In genomic region chr12:6917491-6918231, GRCh38 we compare ENCODE assay signal across 21 cellular contexts. TPM values are rescaled to one million over a fixed set of nuclear protein-coding genes. Genes with fewer than 3 reads are reported as not detected.
DNase-seq lines count a peak whose midpoint lies in the region; ATAC-seq and TF ChIP-seq lines count a peak whose summit lies in the region.
"Had no signal": no experiment of that assay in that cellular context is flagged by ENCODE, and none has a peak within 500 bp of the region (broad histone marks: within the 10 kb centered on the region; RNA-seq: fewer than 3 reads in every experiment).

No MANE protein-coding gene starts in this region.

- H3K9me3 Mint-ChIP-seq in CD4-positive, CD25-positive, alpha-beta regulatory T cell = no peaks in the 10 kb centered on the region
- H3K9me3 Mint-ChIP-seq in HFFc6 (no peaks in the 10 kb centered on the region), T-cell (no peaks in the 10 kb centered on the region), WTC11 (no peaks in the 10 kb centered on the region)
- H3K9me3 Mint-ChIP-seq: activated naive CD4-positive, alpha-beta T cell treated with anti-CD3 and anti-CD28 coated beads for 36 hours had no signal

- H2BK15ac ChIP-seq in mesendoderm (replicated peaks; ENCODE audit: low read depth) = no peak overlapping the region

- no peak overlapping the region for H3K4ac ChIP-seq in mesendoderm (ENCODE audit: low read depth, low read length)

- no peak overlapping the region for H3K4me2 ChIP-seq in mesendoderm (ENCODE audit: low read length)

- H4K5ac ChIP-seq in mesendoderm (ENCODE audit: low read length) = no peak overlapping the region

- no peak overlapping the region for H3K23ac ChIP-seq in mesendoderm (ENCODE audit: low read length)

- no peak overlapping the region for H3K27ac ChIP-seq in CD4-positive, CD25-positive, alpha-beta regulatory T cell (ENCODE audit: insufficient read depth, low read length, poor library complexity, severe bottlenecking)
- no peak overlapping the region for H3K27ac ChIP-seq in mesendoderm (ENCODE audit: low read depth, low read length)
- H3K27ac ChIP-seq in colonic mucosa = no peak overlapping the region

- no peaks in the 10 kb centered on the region for H3K27me3 Mint-ChIP-seq in CD4-positive, CD25-positive, alpha-beta regulatory T cell
- H3K27me3 Mint-ChIP-seq in HFFc6 (ENCODE audit: insufficient read depth) (peaks cover 4% of the 10 kb centered on the region), T-cell (no peaks in the 10 kb centered on the region), WTC11 (ENCODE audit: low read depth) (peaks cover 6% of the 10 kb centered on the region)

- peaks cover 0 to 51% (median 26%) of the 10 kb centered on the region in 4 donors for H3K4me1 Mint-ChIP-seq in CD4-positive, CD25-positive, alpha-beta regulatory T cell
- peaks cover 37% of the 10 kb centered on the region for H3K4me1 Mint-ChIP-seq in HFFc6 (ENCODE audit: low read depth)
- peaks cover 32 to 47% (median 37%) of the 10 kb centered on the region in 3 donors for H3K4me1 Mint-ChIP-seq in T-cell
- peaks cover 38% of the 10 kb centered on the region for H3K4me1 Mint-ChIP-seq in WTC11

- H3K4me3 ChIP-seq in CD4-positive, CD25-positive, alpha-beta regulatory T cell (ENCODE audit: low read depth, low read length) = no peak overlapping the region
- H3K4me3 ChIP-seq in astrocyte of the spinal cord (ENCODE audit: low read depth, low read length) = no peak overlapping the region
- no peak overlapping the region for H3K4me3 ChIP-seq in mesendoderm (ENCODE audit: low read length)
- no peak overlapping the region for H3K4me3 ChIP-seq in colonic mucosa
- H3K4me3 ChIP-seq: K562, mucosa of descending colon had no signal

- peak overlapping the region in 1 of 3 donors; percentile 79 for H3K27ac Mint-ChIP-seq in CD4-positive, CD25-positive, alpha-beta regulatory T cell
- peak overlapping the region; percentile 57; the same call in 1 of the 2 replicates for H3K27ac Mint-ChIP-seq in HFFc6
- peak overlapping the region in 1 of 2 donors; percentile 55 for H3K27ac Mint-ChIP-seq in T-cell
- no peak overlapping the region for H3K27ac Mint-ChIP-seq in WTC11

- H3K4me3 Mint-ChIP-seq in CD4-positive, CD25-positive, alpha-beta regulatory T cell = peak overlapping the region in 3 of 4 donors; percentile 11 to 84 (median 15)
- H3K4me3 Mint-ChIP-seq in HFFc6 (no peak overlapping the region), T-cell (no peak overlapping the region), WTC11 (no peak overlapping the region)
- H3K4me3 Mint-ChIP-seq: activated naive CD4-positive, alpha-beta T cell treated with anti-CD3 and anti-CD28 coated beads for 36 hours had no signal

- ATAC-seq in CD4-positive, CD25-positive, alpha-beta regulatory T cell (ENCODE audit: low read depth in 2 of 2) = no peak
- ATAC-seq in T-cell (replicated peaks in 1 of 4) = no peak
- no peak for ATAC-seq in WTC11
- ATAC-seq: K562, mucosa of descending colon had no signal

- peaks cover 28% of the 10 kb centered on the region for H3K4me1 ChIP-seq in CD4-positive, CD25-positive, alpha-beta regulatory T cell (ENCODE audit: control insufficient read depth, insufficient read depth, low read length, poor library complexity, severe bottlenecking)
- H3K4me1 ChIP-seq in mesendoderm (ENCODE audit: control insufficient read depth, low read depth, low read length) (peaks cover 5% of the 10 kb centered on the region), colonic mucosa (no peaks in the 10 kb centered on the region)

- no peak overlapping the region for H3K18ac ChIP-seq in mesendoderm (ENCODE audit: low read length)

- peaks cover 30% of the 10 kb centered on the region for H3K36me3 ChIP-seq in CD4-positive, CD25-positive, alpha-beta regulatory T cell (ENCODE audit: control insufficient read depth, insufficient read depth, low read length)
- H3K36me3 ChIP-seq in mesendoderm (ENCODE audit: control insufficient read depth, insufficient read depth, low read length) (peaks cover 2% of the 10 kb centered on the region), colonic mucosa (no peaks in the 10 kb centered on the region)

- H2AK5ac ChIP-seq in mesendoderm (ENCODE audit: low read length) = no peak overlapping the region

- no peak overlapping the region for H4K8ac ChIP-seq in mesendoderm (ENCODE audit: low read depth, low read length)

- H3K9me3 ChIP-seq in CD4-positive, CD25-positive, alpha-beta regulatory T cell (ENCODE audit: control insufficient read depth in 2 of 2, low read length in 2 of 2) = no peaks in the 10 kb centered on the region
- H3K9me3 ChIP-seq in colonic mucosa = no peaks in the 10 kb centered on the region
- H3K9me3 ChIP-seq: mucosa of descending colon had no signal

- DNase-seq in CD4-positive, CD25-positive, alpha-beta regulatory T cell = no peak
- no peak for DNase-seq in HFFc6
- DNase-seq in astrocyte of the spinal cord (ENCODE audit: low read depth, low spot score) = peak; percentile 70
- DNase-seq in mesendoderm = peak; percentile 72
- DNase-seq in T-cell = no peak
- no peak for DNase-seq in NCI-H187 treated with DMSO at 0.1 percent for 48 hours (lab: John Stamatoyannopoulos, UW)
- DNase-seq in colonic mucosa = no peak
- no peak for DNase-seq in WTC11 (ENCODE audit: low spot score)
- DNase-seq: activated CD4-positive, alpha-beta T cell treated with anti-CD3 and anti-CD28 coated beads, Interleukin-2, amount 50 U/mL, for 1 hour; activated naive CD4-positive, alpha-beta T cell treated with anti-CD3 and anti-CD28 coated beads for 36 hours; cortex of kidney; NCI-H2029; NCI-H510A; RPMI8226; SW 1271 had no signal

- in situ Hi-C loops in astrocyte of the spinal cord (cut with HindIII; ENCODE audit: low sequenced_read_pairs) = no loop called here

- POLR2A ChIA-PET in T-cell (lab: Charles Lee) (no interaction called here), WTC11 (lab: Charles Lee) (no interaction called here)

- intact Hi-C loops in colonic mucosa (cut with DNase I) = no loop called here

- TF ChIP-seq CTCF in HFFc6 (IDR thresholded peaks at IDR 0.05) (no peak), astrocyte of the spinal cord (IDR thresholded peaks at IDR 0.05; ENCODE audit: low read depth, low read length) (no peak), colonic mucosa (IDR thresholded peaks at IDR 0.05) (no peak), WTC11 (IDR thresholded peaks at IDR 0.05) (no peak)

- H2BK5ac ChIP-seq in mesendoderm (ENCODE audit: low read length) = no peak overlapping the region

- no peak overlapping the region for H2BK120ac ChIP-seq in mesendoderm (ENCODE audit: low read depth, low read length)

- peaks cover 23% of the 10 kb centered on the region for H3K36me3 Mint-ChIP-seq in CD4-positive, CD25-positive, alpha-beta regulatory T cell
- H3K36me3 Mint-ChIP-seq in HFFc6 (ENCODE audit: low read depth) (peaks cover 4% of the 10 kb centered on the region; the same call in 1 of the 2 replicates), T-cell (peaks cover 30% of the 10 kb centered on the region), WTC11 (peaks cover 48% of the 10 kb centered on the region)

- peaks cover 3% of the 10 kb centered on the region for H3K79me1 ChIP-seq in mesendoderm (ENCODE audit: low read length)

- H3K9ac ChIP-seq in mesendoderm (ENCODE audit: low read length) (no peak overlapping the region), colonic mucosa (ENCODE audit: low read depth in 2 of 2, low read length in 2 of 2) (no peak overlapping the region)

- no peaks in the 10 kb centered on the region for H3K79me2 ChIP-seq in mesendoderm (ENCODE audit: control insufficient read depth, insufficient read depth, low read length)

- WGBS in mesendoderm (ENCODE audit: extremely low coverage, insufficient coverage, low lambda C conversion rate) = no CpG with 5 or more reads among the region's 14 CpGs

- H3K27me3 ChIP-seq in CD4-positive, CD25-positive, alpha-beta regulatory T cell (ENCODE audit: control insufficient read depth, insufficient read depth, low read length) = no peaks in the 10 kb centered on the region
- H3K27me3 ChIP-seq in mesendoderm (ENCODE audit: insufficient read depth, low read length, poor library complexity) (no peaks in the 10 kb centered on the region), colonic mucosa (no peaks in the 10 kb centered on the region)

- peak overlapping the region; percentile 9 for H3K56ac ChIP-seq in mesendoderm (ENCODE audit: low read length)

- CTCF ChIA-PET in T-cell (lab: Charles Lee) (no interaction called here), WTC11 (lab: Charles Lee) (interaction anchor here (0.9 to 9.1 kb wide), 4 partner anchors 8 to 48 kb away, joined by 3 to 45 read pairs (median 8); partner anchors contain the start of gene SPSB2)

RNA-seq across cellular contexts. Expression of gene ENO2, which starts 3.3 kb away (rescaled TPM):
- 88.2 TPM for total RNA-seq in CD4-positive, CD25-positive, alpha-beta regulatory T cell
- polyA plus RNA-seq in CD4-positive, CD25-positive, alpha-beta regulatory T cell = 10 to 100 TPM; 18.1 to 24.8 (median 22.7) TPM
- total RNA-seq in HFFc6 (2021; fragmentation: NEBNext Ultra II Directional; extraction: Animal tissue kit (Norgen Biotek cat#: 25700)) = 10 to 100 TPM; 18.9 to 26.9 (median 24.7) TPM
- polyA plus RNA-seq in mesendoderm (2013, experiment 1 of 2) = 12.1 TPM
- 12.4 TPM for polyA plus RNA-seq in mesendoderm (2013, experiment 2 of 2)
- 100 to 1,000 TPM in 4 of 5 donors, 10 to 100 TPM in 1; 87.2 to 176 (median 148) TPM for total RNA-seq in T-cell
- 10 to 100 TPM in 1 of 2 donors, 1 to 10 TPM in 1; 7.6 to 15.7 TPM for total RNA-seq in colonic mucosa
- total RNA-seq in WTC11 (2021) = 118 to 170 TPM (median 165 TPM) in 3 replicates

RNA-seq across cellular contexts. Expression of gene ATN1, which starts 10.1 kb away (rescaled TPM):
- 27.5 TPM for total RNA-seq in CD4-positive, CD25-positive, alpha-beta regulatory T cell
- polyA plus RNA-seq in CD4-positive, CD25-positive, alpha-beta regulatory T cell = under 1 TPM; 0.17 to 0.82 (median 0.53) TPM
- 100 to 1,000 TPM in 4 of 6 experiments, 10 to 100 TPM in 2; 96.8 to 120 (median 107) TPM for total RNA-seq in HFFc6 (2021; fragmentation: NEBNext Ultra II Directional; extraction: Animal tissue kit (Norgen Biotek cat#: 25700))
- polyA plus RNA-seq in mesendoderm (2013, experiment 1 of 2) = 69.5 TPM
- 69.1 TPM for polyA plus RNA-seq in mesendoderm (2013, experiment 2 of 2)
- total RNA-seq in T-cell = 10 to 100 TPM; 34.7 to 44.3 (median 41.7) TPM
- total RNA-seq in colonic mucosa = 100 to 1,000 TPM in 1 of 2 donors, 10 to 100 TPM in 1; 67.5 to 103 TPM
- 80.0 to 87.1 TPM (median 80.5 TPM) in 3 replicates for total RNA-seq in WTC11 (2021)

RNA-seq across cellular contexts. Expression of gene LRRC23, which starts 13.0 kb away (rescaled TPM):
- 6.6 TPM for total RNA-seq in CD4-positive, CD25-positive, alpha-beta regulatory T cell
- 1 to 10 TPM; 2.2 to 5.1 (median 4.5) TPM for polyA plus RNA-seq in CD4-positive, CD25-positive, alpha-beta regulatory T cell
- total RNA-seq in HFFc6 (2021; fragmentation: NEBNext Ultra II Directional; extraction: Animal tissue kit (Norgen Biotek cat#: 25700)) = 1 to 10 TPM; 5.5 to 7.9 (median 6.6) TPM
- polyA plus RNA-seq in mesendoderm (2013, experiment 1 of 2) = 1.2 TPM
- 1.3 TPM for polyA plus RNA-seq in mesendoderm (2013, experiment 2 of 2)
- 10 to 100 TPM in 2 of 5 donors, 1 to 10 TPM in 3; 8.7 to 13.6 (median 8.8) TPM for total RNA-seq in T-cell
- total RNA-seq in colonic mucosa = 1 to 10 TPM; 7.3 to 8.0 TPM
- total RNA-seq in WTC11 (2021) = 3.1 to 5.3 TPM (median 4.9 TPM) in 3 replicates

RNA-seq across cellular contexts. Expression of gene RNU7-1, which starts 26.0 kb away (rescaled TPM):
- total RNA-seq in CD4-positive, CD25-positive, alpha-beta regulatory T cell = not detected
- polyA plus RNA-seq in CD4-positive, CD25-positive, alpha-beta regulatory T cell = not detected
- not detected for total RNA-seq in HFFc6 (2021; fragmentation: NEBNext Ultra II Directional; extraction: Animal tissue kit (Norgen Biotek cat#: 25700))
- polyA plus RNA-seq in mesendoderm (2013, experiment 1 of 2) = not detected
- polyA plus RNA-seq in mesendoderm (2013, experiment 2 of 2) = not detected
- total RNA-seq in T-cell (not detected), colonic mucosa (not detected), WTC11 (2021) (not detected in 3 replicates)
- total RNA-seq: activated naive CD4-positive, alpha-beta T cell treated with anti-CD3 and anti-CD28 coated beads for 36 hours; endothelial cell of umbilical vein; K562; mucosa of descending colon; renal cortical epithelial cell; temporal lobe had no signal
- polyA plus RNA-seq: CD14-positive monocyte, endothelial cell of umbilical vein, K562 had no signal

RNA-seq across cellular contexts. Expression of gene C12orf57, which starts 26.2 kb away (rescaled TPM):
- total RNA-seq in CD4-positive, CD25-positive, alpha-beta regulatory T cell = 186 TPM
- 100 to 1,000 TPM; 310 to 410 (median 340) TPM for polyA plus RNA-seq in CD4-positive, CD25-positive, alpha-beta regulatory T cell
- total RNA-seq in HFFc6 (2021; fragmentation: NEBNext Ultra II Directional; extraction: Animal tissue kit (Norgen Biotek cat#: 25700)) = 100 to 1,000 TPM; 115 to 131 (median 123) TPM
- 146 TPM for polyA plus RNA-seq in mesendoderm (2013, experiment 1 of 2)
- polyA plus RNA-seq in mesendoderm (2013, experiment 2 of 2) = 141 TPM
- total RNA-seq in T-cell (100 to 1,000 TPM; 256 to 466 (median 412) TPM), colonic mucosa (100 to 1,000 TPM; 114 to 206 TPM), WTC11 (2021) (158 to 181 TPM (median 172 TPM) in 3 replicates)

Comparison
In these comparisons a context has a peak if more than half of its experiments do, and no peak if none do; other contexts are left out.
1. DNase-seq: peak in astrocyte of the spinal cord (single experiment) and mesendoderm (single experiment); none in CD4-positive, CD25-positive, alpha-beta regulatory T cell (0 of 3), HFFc6 (single experiment), T-cell (0 of 34), NCI-H187 treated with DMSO at 0.1 percent for 48 hours (single experiment), colonic mucosa (single experiment) and WTC11 (single experiment).
2. H3K4me3 Mint-ChIP-seq: peak in CD4-positive, CD25-positive, alpha-beta regulatory T cell (3 of 4); none in HFFc6 (single experiment), T-cell (0 of 3) and WTC11 (single experiment).